In genomic region chr20:63370623-63371176, GRCh38 we compare ENCODE assay signal across 24 cellular contexts. TPM values are rescaled to one million over a fixed set of nuclear protein-coding genes. Genes with fewer than 3 reads are reported as not detected.
"Had no signal": no experiment of that assay in that cellular context is flagged by ENCODE, and none has a peak within 500 bp of the region (broad histone marks: within the 10 kb centered on the region; RNA-seq: fewer than 3 reads in every experiment).

No MANE protein-coding gene starts in this region.

- H3K36me3 Mint-ChIP-seq: activated naive CD4-positive, alpha-beta T cell treated with anti-CD3 and anti-CD28 coated beads, Interleukin-2, amount 50 U/mL, for 24 hours had no signal

- H3K4me1 ChIP-seq: adrenal gland, esophagus squamous epithelium, psoas muscle had no signal

- H3K9me3 Mint-ChIP-seq: activated B cell treated with CpG ODN at 0.5 μM for 24 hours; activated CD8-positive, alpha-beta T cell treated with anti-CD3 and anti-CD28 coated beads for 36 hours; activated naive CD4-positive, alpha-beta T cell treated with anti-CD3 and anti-CD28 coated beads, Interleukin-2, amount 50 U/mL, for 24 hours; activated T-cell treated with anti-CD3 and anti-CD28 coated beads, Interleukin-2, amount 50 U/mL, for 4 hours; nephron; stimulated activated naive CD8-positive, alpha-beta T cell treated with anti-CD3 and anti-CD28 coated beads, Interleukin-15, Interleukin-2, amounts not matched to agents 100 ng/mL and 50 ng/mL, for 24 hours; T-helper 2 cell treated with Interferon-gamma antibody and Interleukin-4, amounts not matched to agents 5 μg/mL and 100 μg/mL, for 36 hours had no signal

- ATAC-seq: activated CD8-positive, alpha-beta T cell treated with anti-CD3 and anti-CD28 coated beads for 36 hours; activated T-cell treated with anti-CD3 and anti-CD28 coated beads, Interleukin-2, amount 50 U/mL, for 4 hours; psoas muscle; sciatic nerve had no signal

- H3K27ac Mint-ChIP-seq: activated B cell treated with CpG ODN at 0.5 μM for 24 hours; activated CD8-positive, alpha-beta T cell treated with anti-CD3 and anti-CD28 coated beads for 36 hours; activated naive CD4-positive, alpha-beta T cell treated with anti-CD3 and anti-CD28 coated beads, Interleukin-2, amount 50 U/mL, for 24 hours; stimulated activated naive CD8-positive, alpha-beta T cell treated with anti-CD3 and anti-CD28 coated beads, Interleukin-15, Interleukin-2, amounts not matched to agents 100 ng/mL and 50 ng/mL, for 24 hours; T-helper 2 cell treated with Interferon-gamma antibody and Interleukin-4, amounts not matched to agents 5 μg/mL and 100 μg/mL, for 36 hours had no signal

- H3K9me3 ChIP-seq: adrenal gland, esophagus squamous epithelium, psoas muscle, spleen had no signal

- DNase-seq: activated B cell treated with CpG ODN at 0.5 μM for 24 hours; activated CD4-positive, alpha-beta T cell treated with anti-CD3 and anti-CD28 coated beads for 48 hours; activated CD8-positive, alpha-beta T cell treated with anti-CD3 and anti-CD28 coated beads for 36 hours; activated effector memory CD4-positive, alpha-beta T cell treated with Interleukin-2 at 50 U/mL for 16 hours; activated T-cell treated with anti-CD3 and anti-CD28 coated beads, Interleukin-2, amount 50 U/mL, for 4 hours; effector CD4-positive, alpha-beta T cell; esophagus squamous epithelium; psoas muscle; spleen had no signal

- H3K27me3 Mint-ChIP-seq: activated CD8-positive, alpha-beta T cell treated with anti-CD3 and anti-CD28 coated beads for 36 hours; stimulated activated naive CD8-positive, alpha-beta T cell treated with anti-CD3 and anti-CD28 coated beads, Interleukin-15, Interleukin-2, amounts not matched to agents 100 ng/mL and 50 ng/mL, for 24 hours had no signal

- H3K36me3 ChIP-seq: adrenal gland, cardiac muscle cell, esophagus squamous epithelium, spleen had no signal

- H3K4me3 ChIP-seq: adrenal gland, cardiac muscle cell, coronary artery, esophagus squamous epithelium, psoas muscle, spleen had no signal

- H3K27ac ChIP-seq: adrenal gland, cardiac muscle cell, coronary artery, esophagus squamous epithelium, psoas muscle, spleen had no signal

- H3K4me1 Mint-ChIP-seq: activated B cell treated with CpG ODN at 0.5 μM for 24 hours; activated naive CD4-positive, alpha-beta T cell treated with anti-CD3 and anti-CD28 coated beads, Interleukin-2, amount 50 U/mL, for 24 hours had no signal

- H3K4me3 Mint-ChIP-seq: activated B cell treated with CpG ODN at 0.5 μM for 24 hours; activated CD8-positive, alpha-beta T cell treated with anti-CD3 and anti-CD28 coated beads for 36 hours; activated naive CD4-positive, alpha-beta T cell treated with anti-CD3 and anti-CD28 coated beads, Interleukin-2, amount 50 U/mL, for 24 hours; activated T-cell treated with anti-CD3 and anti-CD28 coated beads, Interleukin-2, amount 50 U/mL, for 4 hours; stimulated activated naive CD8-positive, alpha-beta T cell treated with anti-CD3 and anti-CD28 coated beads, Interleukin-15, Interleukin-2, amounts not matched to agents 100 ng/mL and 50 ng/mL, for 24 hours; T-helper 2 cell treated with Interferon-gamma antibody and Interleukin-4, amounts not matched to agents 5 μg/mL and 100 μg/mL, for 36 hours had no signal

RNA-seq across cellular contexts. Expression of gene CHRNA4, which starts 9.6 kb away (rescaled TPM):
- total RNA-seq: activated B cell treated with CpG ODN at 0.5 μM for 24 hours; activated CD8-positive, alpha-beta T cell treated with anti-CD3 and anti-CD28 coated beads for 36 hours; activated T-cell treated with anti-CD3 and anti-CD28 coated beads, Interleukin-2, amount 50 U/mL, for 4 hours; endothelial cell of umbilical vein; esophagus squamous epithelium; fibroblast of villous mesenchyme; glomerular endothelial cell; kidney epithelial cell; mesenteric fat pad; osteoblast; ureter had no signal
- polyA plus RNA-seq: cardiac muscle cell, endothelial cell of umbilical vein had no signal
